1 cellular context compared by ENCODE assay signal in the genomic region with DNA sequence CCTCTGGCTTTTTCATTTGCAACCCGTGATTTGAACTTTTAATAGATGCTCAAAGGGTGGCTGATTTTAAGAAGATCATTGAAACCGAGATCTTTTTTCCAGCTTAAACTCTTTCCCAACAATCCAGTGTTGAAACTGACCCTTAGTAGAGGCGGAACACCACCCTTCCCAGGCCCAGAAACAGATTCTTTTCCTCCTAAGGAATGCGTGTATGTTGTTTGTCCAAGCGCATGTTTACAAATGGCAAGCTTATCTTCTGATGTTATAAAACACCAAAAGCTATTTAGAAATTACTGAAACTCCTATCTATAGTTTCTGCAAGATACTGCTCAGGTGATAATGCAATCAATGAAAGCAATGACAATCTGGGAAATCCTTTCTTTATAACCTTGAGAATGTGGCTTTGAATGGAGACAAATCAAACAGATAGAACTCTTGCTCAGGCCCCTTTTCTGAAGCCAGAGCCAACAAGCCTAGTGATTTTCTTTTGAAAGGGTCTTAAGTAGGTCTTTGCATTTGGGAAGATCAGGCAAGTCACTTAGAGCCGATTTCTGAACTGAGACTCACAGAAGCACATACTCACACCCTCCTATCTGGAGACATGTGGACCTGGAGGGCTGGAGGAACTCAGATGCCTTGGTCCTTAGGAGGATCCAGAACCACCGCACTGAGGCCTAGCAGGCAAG.
A peak's percentile ranks its signal among the peaks of the same experiment; 100 is the strongest.
TF ChIP-seq lines count a peak whose summit lies in the region.

No MANE protein-coding gene starts in this region.

TF ChIP-seq in HepG2, 621 proteins besides CTCF, POLR2A, EP300 and RAD21 (continued from another document):
- TF ChIP-seq, protein P1, sequence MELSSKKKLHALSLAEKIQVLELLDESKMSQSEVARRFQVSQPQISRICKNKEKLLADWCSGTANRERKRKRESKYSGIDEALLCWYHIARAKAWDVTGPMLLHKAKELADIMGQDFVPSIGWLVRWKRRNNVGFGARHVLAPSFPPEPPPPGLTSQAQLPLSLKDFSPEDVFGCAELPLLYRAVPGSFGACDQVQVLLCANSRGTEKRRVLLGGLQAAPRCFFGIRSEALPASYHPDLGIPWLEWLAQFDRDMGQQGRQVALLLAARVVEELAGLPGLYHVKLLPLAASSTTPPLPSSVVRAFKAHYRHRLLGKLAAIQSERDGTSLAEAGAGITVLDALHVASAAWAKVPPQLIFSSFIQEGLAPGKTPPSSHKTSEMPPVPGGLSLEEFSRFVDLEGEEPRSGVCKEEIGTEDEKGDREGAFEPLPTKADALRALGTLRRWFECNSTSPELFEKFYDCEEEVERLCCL (CRISPR knock-in tag; IDR thresholded peaks at IDR 0.05; ENCODE audit: borderline replicate concordance), result no peak
- TF ChIP-seq, protein P2, sequence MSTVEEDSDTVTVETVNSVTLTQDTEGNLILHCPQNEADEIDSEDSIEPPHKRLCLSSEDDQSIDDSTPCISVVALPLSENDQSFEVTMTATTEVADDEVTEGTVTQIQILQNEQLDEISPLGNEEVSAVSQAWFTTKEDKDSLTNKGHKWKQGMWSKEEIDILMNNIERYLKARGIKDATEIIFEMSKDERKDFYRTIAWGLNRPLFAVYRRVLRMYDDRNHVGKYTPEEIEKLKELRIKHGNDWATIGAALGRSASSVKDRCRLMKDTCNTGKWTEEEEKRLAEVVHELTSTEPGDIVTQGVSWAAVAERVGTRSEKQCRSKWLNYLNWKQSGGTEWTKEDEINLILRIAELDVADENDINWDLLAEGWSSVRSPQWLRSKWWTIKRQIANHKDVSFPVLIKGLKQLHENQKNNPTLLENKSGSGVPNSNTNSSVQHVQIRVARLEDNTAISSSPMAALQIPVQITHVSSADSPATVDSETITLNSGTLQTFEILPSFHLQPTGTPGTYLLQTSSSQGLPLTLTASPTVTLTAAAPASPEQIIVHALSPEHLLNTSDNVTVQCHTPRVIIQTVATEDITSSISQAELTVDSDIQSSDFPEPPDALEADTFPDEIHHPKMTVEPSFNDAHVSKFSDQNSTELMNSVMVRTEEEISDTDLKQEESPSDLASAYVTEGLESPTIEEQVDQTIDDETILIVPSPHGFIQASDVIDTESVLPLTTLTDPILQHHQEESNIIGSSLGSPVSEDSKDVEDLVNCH (CRISPR knock-in tag; IDR thresholded peaks at IDR 0.05), result no peak
- TF ChIP-seq KDM3A (CRISPR knock-in tag; IDR thresholded peaks at IDR 0.05; ENCODE audit: low read depth) (no peak), REXO4 (CRISPR knock-in tag; IDR thresholded peaks at IDR 0.05; ENCODE audit: borderline replicate concordance) (no peak), ELF4 (CRISPR knock-in tag; IDR thresholded peaks at IDR 0.05; ENCODE audit: borderline replicate concordance) (no peak), ZNF383 (CRISPR knock-in tag; IDR thresholded peaks at IDR 0.05; ENCODE audit: borderline replicate concordance) (no peak), ZFP36L2 (CRISPR knock-in tag; IDR thresholded peaks at IDR 0.05) (no peak), ZNF296 (CRISPR knock-in tag; conservative IDR thresholded peaks at IDR 0.05) (no peak), MTF1 (CRISPR knock-in tag; IDR thresholded peaks at IDR 0.05) (no peak), KLF12 (CRISPR knock-in tag; IDR thresholded peaks at IDR 0.05; ENCODE audit: borderline replicate concordance) (no peak), ZSCAN31 (CRISPR knock-in tag; IDR thresholded peaks at IDR 0.05; ENCODE audit: low read depth) (no peak), HOXA9 (CRISPR knock-in tag; IDR thresholded peaks at IDR 0.05; ENCODE audit: borderline replicate concordance) (no peak), ZNF317 (CRISPR knock-in tag; IDR thresholded peaks at IDR 0.05) (no peak), SRY (CRISPR knock-in tag; IDR thresholded peaks at IDR 0.05) (no peak), ZNF775 (CRISPR knock-in tag; IDR thresholded peaks at IDR 0.05; ENCODE audit: borderline replicate concordance) (no peak), ZNF253 (CRISPR knock-in tag; IDR thresholded peaks at IDR 0.05; ENCODE audit: borderline replicate concordance) (no peak), EED (CRISPR knock-in tag; IDR thresholded peaks at IDR 0.05) (no peak), ZFY (CRISPR knock-in tag; IDR thresholded peaks at IDR 0.05) (no peak), GATAD2A (CRISPR knock-in tag; IDR thresholded peaks at IDR 0.05) (peak; percentile 52; the same call in 1 of the 2 replicates), KLF11 (CRISPR knock-in tag; IDR thresholded peaks at IDR 0.05) (no peak), NFKBIZ (CRISPR knock-in tag; IDR thresholded peaks at IDR 0.05) (no peak), ZMYM4 (CRISPR knock-in tag; IDR thresholded peaks at IDR 0.05) (no peak), SRSF1 (optimal IDR thresholded peaks at IDR 0.05; ENCODE audit: low read depth, low read length) (no peak), ZNF510 (CRISPR knock-in tag; IDR thresholded peaks at IDR 0.05; ENCODE audit: low read depth) (no peak), ZNF816 (CRISPR knock-in tag; IDR thresholded peaks at IDR 0.05; ENCODE audit: borderline replicate concordance) (no peak)
- TF ChIP-seq, protein P3, sequence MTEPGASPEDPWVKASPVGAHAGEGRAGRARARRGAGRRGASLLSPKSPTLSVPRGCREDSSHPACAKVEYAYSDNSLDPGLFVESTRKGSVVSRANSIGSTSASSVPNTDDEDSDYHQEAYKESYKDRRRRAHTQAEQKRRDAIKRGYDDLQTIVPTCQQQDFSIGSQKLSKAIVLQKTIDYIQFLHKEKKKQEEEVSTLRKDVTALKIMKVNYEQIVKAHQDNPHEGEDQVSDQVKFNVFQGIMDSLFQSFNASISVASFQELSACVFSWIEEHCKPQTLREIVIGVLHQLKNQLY (CRISPR knock-in tag; IDR thresholded peaks at IDR 0.05), result no peak
- TF ChIP-seq, protein P4, sequence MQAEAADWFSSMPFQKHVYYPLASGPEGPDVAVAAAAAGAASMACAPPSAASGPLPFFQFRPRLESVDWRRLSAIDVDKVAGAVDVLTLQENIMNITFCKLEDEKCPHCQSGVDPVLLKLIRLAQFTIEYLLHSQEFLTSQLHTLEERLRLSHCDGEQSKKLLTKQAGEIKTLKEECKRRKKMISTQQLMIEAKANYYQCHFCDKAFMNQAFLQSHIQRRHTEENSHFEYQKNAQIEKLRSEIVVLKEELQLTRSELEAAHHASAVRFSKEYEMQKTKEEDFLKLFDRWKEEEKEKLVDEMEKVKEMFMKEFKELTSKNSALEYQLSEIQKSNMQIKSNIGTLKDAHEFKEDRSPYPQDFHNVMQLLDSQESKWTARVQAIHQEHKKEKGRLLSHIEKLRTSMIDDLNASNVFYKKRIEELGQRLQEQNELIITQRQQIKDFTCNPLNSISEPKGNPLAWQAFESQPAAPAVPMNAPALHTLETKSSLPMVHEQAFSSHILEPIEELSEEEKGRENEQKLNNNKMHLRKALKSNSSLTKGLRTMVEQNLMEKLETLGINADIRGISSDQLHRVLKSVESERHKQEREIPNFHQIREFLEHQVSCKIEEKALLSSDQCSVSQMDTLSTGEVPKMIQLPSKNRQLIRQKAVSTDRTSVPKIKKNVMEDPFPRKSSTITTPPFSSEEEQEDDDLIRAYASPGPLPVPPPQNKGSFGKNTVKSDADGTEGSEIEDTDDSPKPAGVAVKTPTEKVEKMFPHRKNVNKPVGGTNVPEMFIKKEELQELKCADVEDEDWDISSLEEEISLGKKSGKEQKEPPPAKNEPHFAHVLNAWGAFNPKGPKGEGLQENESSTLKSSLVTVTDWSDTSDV (CRISPR knock-in tag; IDR thresholded peaks at IDR 0.05), result no peak
- TF ChIP-seq, protein P5, sequence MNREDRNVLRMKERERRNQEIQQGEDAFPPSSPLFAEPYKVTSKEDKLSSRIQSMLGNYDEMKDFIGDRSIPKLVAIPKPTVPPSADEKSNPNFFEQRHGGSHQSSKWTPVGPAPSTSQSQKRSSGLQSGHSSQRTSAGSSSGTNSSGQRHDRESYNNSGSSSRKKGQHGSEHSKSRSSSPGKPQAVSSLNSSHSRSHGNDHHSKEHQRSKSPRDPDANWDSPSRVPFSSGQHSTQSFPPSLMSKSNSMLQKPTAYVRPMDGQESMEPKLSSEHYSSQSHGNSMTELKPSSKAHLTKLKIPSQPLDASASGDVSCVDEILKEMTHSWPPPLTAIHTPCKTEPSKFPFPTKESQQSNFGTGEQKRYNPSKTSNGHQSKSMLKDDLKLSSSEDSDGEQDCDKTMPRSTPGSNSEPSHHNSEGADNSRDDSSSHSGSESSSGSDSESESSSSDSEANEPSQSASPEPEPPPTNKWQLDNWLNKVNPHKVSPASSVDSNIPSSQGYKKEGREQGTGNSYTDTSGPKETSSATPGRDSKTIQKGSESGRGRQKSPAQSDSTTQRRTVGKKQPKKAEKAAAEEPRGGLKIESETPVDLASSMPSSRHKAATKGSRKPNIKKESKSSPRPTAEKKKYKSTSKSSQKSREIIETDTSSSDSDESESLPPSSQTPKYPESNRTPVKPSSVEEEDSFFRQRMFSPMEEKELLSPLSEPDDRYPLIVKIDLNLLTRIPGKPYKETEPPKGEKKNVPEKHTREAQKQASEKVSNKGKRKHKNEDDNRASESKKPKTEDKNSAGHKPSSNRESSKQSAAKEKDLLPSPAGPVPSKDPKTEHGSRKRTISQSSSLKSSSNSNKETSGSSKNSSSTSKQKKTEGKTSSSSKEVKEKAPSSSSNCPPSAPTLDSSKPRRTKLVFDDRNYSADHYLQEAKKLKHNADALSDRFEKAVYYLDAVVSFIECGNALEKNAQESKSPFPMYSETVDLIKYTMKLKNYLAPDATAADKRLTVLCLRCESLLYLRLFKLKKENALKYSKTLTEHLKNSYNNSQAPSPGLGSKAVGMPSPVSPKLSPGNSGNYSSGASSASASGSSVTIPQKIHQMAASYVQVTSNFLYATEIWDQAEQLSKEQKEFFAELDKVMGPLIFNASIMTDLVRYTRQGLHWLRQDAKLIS (CRISPR knock-in tag; IDR thresholded peaks at IDR 0.05), result no peak
- TF ChIP-seq, protein P6, sequence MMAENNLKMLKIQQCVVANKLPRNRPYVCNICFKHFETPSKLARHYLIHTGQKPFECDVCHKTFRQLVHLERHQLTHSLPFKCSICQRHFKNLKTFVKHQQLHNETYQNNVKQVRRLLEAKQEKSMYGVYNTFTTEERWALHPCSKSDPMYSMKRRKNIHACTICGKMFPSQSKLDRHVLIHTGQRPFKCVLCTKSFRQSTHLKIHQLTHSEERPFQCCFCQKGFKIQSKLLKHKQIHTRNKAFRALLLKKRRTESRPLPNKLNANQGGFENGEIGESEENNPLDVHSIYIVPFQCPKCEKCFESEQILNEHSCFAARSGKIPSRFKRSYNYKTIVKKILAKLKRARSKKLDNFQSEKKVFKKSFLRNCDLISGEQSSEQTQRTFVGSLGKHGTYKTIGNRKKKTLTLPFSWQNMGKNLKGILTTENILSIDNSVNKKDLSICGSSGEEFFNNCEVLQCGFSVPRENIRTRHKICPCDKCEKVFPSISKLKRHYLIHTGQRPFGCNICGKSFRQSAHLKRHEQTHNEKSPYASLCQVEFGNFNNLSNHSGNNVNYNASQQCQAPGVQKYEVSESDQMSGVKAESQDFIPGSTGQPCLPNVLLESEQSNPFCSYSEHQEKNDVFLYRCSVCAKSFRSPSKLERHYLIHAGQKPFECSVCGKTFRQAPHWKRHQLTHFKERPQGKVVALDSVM (CRISPR knock-in tag; IDR thresholded peaks at IDR 0.05), result no peak
- TF ChIP-seq, protein P7, sequence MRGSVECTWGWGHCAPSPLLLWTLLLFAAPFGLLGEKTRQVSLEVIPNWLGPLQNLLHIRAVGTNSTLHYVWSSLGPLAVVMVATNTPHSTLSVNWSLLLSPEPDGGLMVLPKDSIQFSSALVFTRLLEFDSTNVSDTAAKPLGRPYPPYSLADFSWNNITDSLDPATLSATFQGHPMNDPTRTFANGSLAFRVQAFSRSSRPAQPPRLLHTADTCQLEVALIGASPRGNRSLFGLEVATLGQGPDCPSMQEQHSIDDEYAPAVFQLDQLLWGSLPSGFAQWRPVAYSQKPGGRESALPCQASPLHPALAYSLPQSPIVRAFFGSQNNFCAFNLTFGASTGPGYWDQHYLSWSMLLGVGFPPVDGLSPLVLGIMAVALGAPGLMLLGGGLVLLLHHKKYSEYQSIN (CRISPR knock-in tag; IDR thresholded peaks at IDR 0.05; ENCODE audit: borderline replicate concordance), result no peak
- TF ChIP-seq, protein P8, sequence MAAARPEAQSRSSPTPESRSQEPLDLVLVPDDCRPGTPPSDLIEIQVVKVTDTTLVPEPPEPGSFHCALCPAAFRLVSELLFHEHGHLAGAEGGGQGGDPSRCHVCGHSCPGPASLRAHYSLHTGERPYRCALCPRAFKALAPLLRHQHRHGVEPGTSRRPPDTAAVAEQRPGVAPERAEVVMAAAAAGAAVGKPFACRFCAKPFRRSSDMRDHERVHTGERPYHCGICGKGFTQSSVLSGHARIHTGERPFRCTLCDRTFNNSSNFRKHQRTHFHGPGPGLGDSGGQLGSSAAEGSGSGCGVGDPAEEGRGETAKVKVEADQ (CRISPR knock-in tag; IDR thresholded peaks at IDR 0.05; ENCODE audit: borderline replicate concordance), result no peak
- TF ChIP-seq, protein P9, sequence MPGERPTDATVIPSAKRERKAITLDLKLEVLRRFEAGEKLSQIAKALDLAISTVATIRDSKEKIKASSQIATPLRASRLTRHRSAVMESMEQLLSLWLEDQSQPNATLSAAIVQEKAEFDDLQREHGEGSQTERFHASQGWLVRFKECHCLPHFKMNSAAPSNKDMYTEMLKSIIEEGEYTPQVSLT (CRISPR knock-in tag; IDR thresholded peaks at IDR 0.05; ENCODE audit: borderline replicate concordance, low read depth), result no peak
